8 cellular contexts compared by ENCODE assay signal in genomic region chr22:27825174-27825573, GRCh38. TPM values are rescaled to one million over a fixed set of nuclear protein-coding genes. Genes with fewer than 3 reads are reported as not detected.
DNase-seq lines count a peak whose midpoint lies in the region; ATAC-seq, FAIRE-seq and TF ChIP-seq lines count a peak whose summit lies in the region.
"Had no signal": no experiment of that assay in that cellular context is flagged by ENCODE, and none has a peak within 500 bp of the region (broad histone marks: within the 10 kb centered on the region; RNA-seq: fewer than 3 reads in every experiment).

No MANE protein-coding gene starts in this region.

- H3K27me3 ChIP-seq in K562 (ENCODE audit: control insufficient read depth in 2 of 2, insufficient read depth in 2 of 2, low read length in 2 of 2), result no peaks in the 10 kb centered on the region
- H3K27me3 ChIP-seq: ascending aorta had no signal

- peak in 1 of 2 experiments; percentile 45; a peak in 2 of 4 replicates for TF ChIP-seq RAD21 in K562 (CRISPR knock-in tag; conservative IDR thresholded peaks at IDR 0.05 in 1 of 2, IDR thresholded peaks at IDR 0.05 in 1 of 2)

- H3K79me2 ChIP-seq in K562 (ENCODE audit: control insufficient read depth, insufficient read depth, low read length), result no peaks in the 10 kb centered on the region

- 55% methylated on average over 6 of the region's 6 CpGs for WGBS in K562 (ENCODE audit: insufficient coverage, low coverage, missing lambda C conversion rate)

- TF ChIP-seq POLR2A in K562 (conservative IDR thresholded peaks at IDR 0.05), result no peak
- TF ChIP-seq POLR2A in GM12892 (IDR thresholded peaks at IDR 0.05; ENCODE audit: low read depth, low read length), result no peak

- ATAC-seq in K562, result peak; percentile 55; the same call in 2 of the 3 replicates
- ATAC-seq in HG03025 (IDR thresholded peaks at IDR 0.05; ENCODE audit: low FRiP score, unreplicated experiment), result no peak

- in situ Hi-C loops in K562 (cut with MboI), result no loop called here

- H3K9me3 Mint-ChIP-seq in progenitor cell of endocrine pancreas (ENCODE audit: low read depth), result no peaks in the 10 kb centered on the region

- intact Hi-C loops in K562 (cut with micrococcal nuclease), result no loop called here

- DNase-seq in GM10266 (ENCODE audit: extremely low spot score), result no peak
- DNase-seq in Kasumi-1 (lab: John Stamatoyannopoulos, UW), result peak; percentile 8 to 16
- DNase-seq in K562 (ENCODE audit: extremely low read depth in 1 of 4, low spot score in 3 of 4), result peak in 3 of 4 experiments; percentile 30 to 39 (median 37)
- no peak for DNase-seq in progenitor cell of endocrine pancreas (ENCODE audit: low spot score, unreplicated experiment)
- no peak for DNase-seq in SK-N-DZ (ENCODE audit: low spot score)
- no peak for DNase-seq in GM12892 (ENCODE audit: insufficient read length)

- no TSS peak for BruUV-seq in K562 (replicated peaks; lab: Mats Ljungman, UMichigan)

- H3K9me1 ChIP-seq in K562 (ENCODE audit: control insufficient read depth, insufficient read depth, low read length), result no peaks in the 10 kb centered on the region

- POLR2A ChIA-PET in K562 (lab: Yijun Ruan, JAX), result no interaction called here

- H3K4me2 ChIP-seq in K562 (ENCODE audit: insufficient read depth, low read length), result no peak overlapping the region

- H3K9ac ChIP-seq in K562 (ENCODE audit: insufficient read depth in 1 of 2, low read depth in 2 of 2, low read length in 2 of 2), result no peak overlapping the region

- H3K27ac Mint-ChIP-seq in progenitor cell of endocrine pancreas, result no peak overlapping the region

- H3K27ac ChIP-seq in K562 (ENCODE audit: extremely low read depth, low read depth, low read length), result no peak overlapping the region
- H3K27ac ChIP-seq: ascending aorta had no signal

- H3K9me3 ChIP-seq in K562 (replicated peaks; ENCODE audit: control insufficient read depth, insufficient read depth, low read depth, low read length), result no peaks in the 10 kb centered on the region
- H3K9me3 ChIP-seq: ascending aorta had no signal

- H3K4me3 ChIP-seq in K562, result no peak overlapping the region
- H3K4me3 ChIP-seq: ascending aorta had no signal

- H3K4me1 ChIP-seq in K562 (replicated peaks in 1 of 2; ENCODE audit: control insufficient read depth in 2 of 2, insufficient read depth in 2 of 2, low read length in 2 of 2), result peaks cover 0 to 4% of the 10 kb centered on the region in 2 experiments; a peak in 2 of 5 replicates

- CTCF ChIA-PET in K562 (lab: Yijun Ruan, JAX; ENCODE audit: low intra/inter-chr PET ratio), result interaction anchor here (0.6 kb wide), 1 partner anchor 12 kb away, joined by 4 read pairs; no protein-coding TSS in a partner anchor

- no peaks in the 10 kb centered on the region for H3K36me3 Mint-ChIP-seq in progenitor cell of endocrine pancreas (ENCODE audit: insufficient read depth)

- no peak for FAIRE-seq in K562 (lab: Jason Lieb, UNC)
- no peak for FAIRE-seq in GM12892 (lab: Jason Lieb, UNC)

- H3K4me3 Mint-ChIP-seq in progenitor cell of endocrine pancreas (ENCODE audit: low read depth), result no peak overlapping the region

- H3K36me3 ChIP-seq in K562 (ENCODE audit: control insufficient read depth, insufficient read depth, low read length), result no peaks in the 10 kb centered on the region
- H3K36me3 ChIP-seq: ascending aorta had no signal

- no peaks in the 10 kb centered on the region for H3K27me3 Mint-ChIP-seq in progenitor cell of endocrine pancreas

- TF ChIP-seq EP300 in K562 (IDR thresholded peaks at IDR 0.05; ENCODE audit: low read length), result no peak

- no peaks in the 10 kb centered on the region for H3K4me1 Mint-ChIP-seq in progenitor cell of endocrine pancreas (ENCODE audit: low read depth)

- TF ChIP-seq CTCF in GM10266 (IDR thresholded peaks at IDR 0.05; ENCODE audit: control insufficient read depth, insufficient read depth, low read depth, missing control alignments) (peak; percentile 32), K562 (IDR thresholded peaks at IDR 0.05 in 2 of 3, conservative IDR thresholded peaks at IDR 0.05 in 1 of 3; ENCODE audit: insufficient read depth in 2 of 3, low read depth in 1 of 3, low read length in 3 of 3) (peak; percentile 31 to 53 (median 50)), progenitor cell of endocrine pancreas (IDR thresholded peaks at IDR 0.05; ENCODE audit: unreplicated experiment) (peak; percentile 37)

- H2AFZ ChIP-seq in K562 (ENCODE audit: low read depth, low read length), result no peak overlapping the region

- no peaks in the 10 kb centered on the region for H4K20me1 ChIP-seq in K562 (replicated peaks; ENCODE audit: control insufficient read depth, insufficient read depth, low read length)

TF ChIP-seq in K562, 482 proteins besides CTCF, POLR2A, EP300 and RAD21 (continues in another document):
- TF ChIP-seq CBX3 (IDR thresholded peaks at IDR 0.05; ENCODE audit: borderline replicate concordance in 1 of 2, low read length in 2 of 2) (peak in 1 of 2 experiments; percentile 46; a peak in 1 of 3 replicates), ZSCAN29 (IDR thresholded peaks at IDR 0.05) (no peak), RCOR1 (IDR thresholded peaks at IDR 0.05; ENCODE audit: borderline replicate concordance in 1 of 2, low read depth in 2 of 2, low read length in 2 of 2) (0 out of 4 replicates have a peak, but pooled peaks of 1 of the 2 experiments have one; percentile 29), JUNB (CRISPR knock-in tag; conservative IDR thresholded peaks at IDR 0.05) (no peak), ZNF23 (CRISPR knock-in tag; IDR thresholded peaks at IDR 0.05) (no peak), WHSC1 (IDR thresholded peaks at IDR 0.05; ENCODE audit: low read length) (no peak), BHLHE40 (IDR thresholded peaks at IDR 0.05; ENCODE audit: low read length) (peak; percentile 41), CBX5 (IDR thresholded peaks at IDR 0.05; ENCODE audit: borderline replicate concordance, low read depth) (no peak), SOX6 (IDR thresholded peaks at IDR 0.05) (no peak), ZNF12 (CRISPR knock-in tag; IDR thresholded peaks at IDR 0.05) (peak; percentile 97), SMC3 (conservative IDR thresholded peaks at IDR 0.05; ENCODE audit: insufficient read depth, low read depth, low read length) (peak; percentile 40), RBM25 (IDR thresholded peaks at IDR 0.05; ENCODE audit: low read depth, low read length, severe bottlenecking) (peak; percentile 27)
- TF ChIP-seq, protein P1, sequence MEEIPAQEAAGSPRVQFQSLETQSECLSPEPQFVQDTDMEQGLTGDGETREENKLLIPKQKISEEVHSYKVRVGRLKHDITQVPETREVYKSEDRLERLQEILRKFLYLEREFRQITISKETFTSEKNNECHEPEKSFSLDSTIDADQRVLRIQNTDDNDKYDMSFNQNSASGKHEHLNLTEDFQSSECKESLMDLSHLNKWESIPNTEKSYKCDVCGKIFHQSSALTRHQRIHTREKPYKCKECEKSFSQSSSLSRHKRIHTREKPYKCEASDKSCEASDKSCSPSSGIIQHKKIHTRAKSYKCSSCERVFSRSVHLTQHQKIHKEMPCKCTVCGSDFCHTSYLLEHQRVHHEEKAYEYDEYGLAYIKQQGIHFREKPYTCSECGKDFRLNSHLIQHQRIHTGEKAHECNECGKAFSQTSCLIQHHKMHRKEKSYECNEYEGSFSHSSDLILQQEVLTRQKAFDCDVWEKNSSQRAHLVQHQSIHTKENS (CRISPR knock-in tag; IDR thresholded peaks at IDR 0.05), result no peak

RNA-seq across cellular contexts. Expression of gene MN1, which starts 23.6 kb away (rescaled TPM):
- not detected in 2 replicates for total RNA-seq in K562 (2011; cell fraction: chromatin; rRNA removed; ENCODE audit: low replicate concordance)
- total RNA-seq in K562 (2011; cell fraction: nucleolus; rRNA removed), result under 0.01 TPM in 1 of 2 replicates, not detected in the other
- total RNA-seq in K562 (2011; cell fraction: nucleoplasm; rRNA removed), result not detected in 2 replicates
- total RNA-seq in K562 (2014; rRNA removed) (under 0.01 and 0.05 TPM in 2 replicates), K562 (2014; rRNA removed; fragmentation: Illumina TruSeq; extraction: Trizol) (not detected in 2 replicates), K562 (2015; rRNA removed; fragmentation: Illumina TruSeq; extraction: Trizol) (0.04 TPM in 1 of 2 replicates, not detected in the other), K562 (2021) (0.02 and 0.04 TPM in 2 replicates), progenitor cell of endocrine pancreas (5.5 and 5.9 TPM in 2 replicates)
- polyA plus RNA-seq in K562 (2011; rRNA removed) (0.05 TPM in 1 of 2 replicates, not detected in the other), K562 (2014; fragmentation: Illumina TruSeq; extraction: Trizol) (0.01 and 0.04 TPM in 2 replicates), K562 (2014; fragmentation: Nextera tagmentation; extraction: Ambion mirVana) (under 1 TPM in 1 of 2 experiments, not detected in 1; under 0.01 TPM), K562 (2014; rRNA removed) (not detected in 2 replicates)
- polyA plus RNA-seq in K562 (2011; cell fraction: cytosol; rRNA removed), result 0.01 TPM in 1 of 2 replicates, not detected in the other
- 0.01 TPM in 2 replicates for polyA plus RNA-seq in K562 (2011; cell fraction: nucleus; rRNA removed)
- polyA plus RNA-seq in K562 (2012), result 0.05 and 0.06 TPM in 2 replicates
- polyA minus RNA-seq in K562 (2011; rRNA and poly(A)+ RNA removed), result not detected in 2 replicates
- not detected in 2 replicates for polyA minus RNA-seq in K562 (2011; cell fraction: cytosol; rRNA and poly(A)+ RNA removed)
- under 0.01 TPM in 2 replicates for polyA minus RNA-seq in K562 (2011; cell fraction: nucleus; rRNA and poly(A)+ RNA removed)
- not detected in 2 replicates for polyA plus RNA-seq in SK-N-DZ (2014; cell fraction: cytosol; rRNA removed)
- 0.01 TPM in 1 of 2 replicates, not detected in the other for polyA plus RNA-seq in SK-N-DZ (2014; cell fraction: nucleus; rRNA removed)
- not detected for polyA plus RNA-seq in GM12892 (2012; ENCODE audit: missing spikeins)

Comparison
In these comparisons a context has a peak if more than half of its experiments do, and no peak if none do; other contexts are left out.
1. DNase-seq: peak in Kasumi-1 (2 of 2) and K562 (3 of 4); none in GM10266 (single experiment), progenitor cell of endocrine pancreas (single experiment), SK-N-DZ (single experiment) and GM12892 (single experiment).
2. Peak in every context shown above with its lines, with median percentiles within 50 percentile points of each other: CTCF ChIP-seq.